In the genomic region with DNA sequence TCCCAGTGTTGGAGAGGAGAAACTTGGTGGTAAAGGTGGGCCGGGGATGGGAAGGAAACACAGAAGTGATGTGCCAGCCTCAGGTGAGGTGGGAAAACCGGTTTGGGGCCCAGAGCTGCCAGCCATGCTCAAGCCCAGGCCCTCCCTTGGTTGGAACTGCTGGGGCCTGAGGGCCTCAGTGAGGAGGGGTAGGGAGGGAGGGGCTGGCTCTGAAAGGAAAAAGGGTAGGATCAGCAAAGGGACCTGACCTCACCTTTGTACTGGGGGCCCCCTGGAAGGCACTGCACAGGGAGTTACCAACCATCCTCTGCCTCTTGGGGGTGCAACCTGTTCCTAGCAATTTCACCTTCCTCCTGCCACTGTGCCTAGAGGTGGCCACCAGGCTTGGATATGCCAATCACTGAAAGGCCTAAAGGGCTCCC, we compare ENCODE assay signal across 14 cellular contexts. TPM values are rescaled to one million over a fixed set of nuclear protein-coding genes. Genes with fewer than 3 reads are reported as not detected.
DNase-seq lines count a peak whose midpoint lies in the region; ATAC-seq, FAIRE-seq and TF ChIP-seq lines count a peak whose summit lies in the region.
"Had no signal": no experiment of that assay in that cellular context is flagged by ENCODE, and none has a peak within 500 bp of the region (broad histone marks: within the 10 kb centered on the region; RNA-seq: fewer than 3 reads in every experiment).

No MANE protein-coding gene starts in this region.

- no peaks in the 10 kb centered on the region for H3K27me3 ChIP-seq in CD8-positive, alpha-beta memory T cell (ENCODE audit: insufficient read depth, low read length, poor library complexity, severe bottlenecking)
- no peaks in the 10 kb centered on the region for H3K27me3 ChIP-seq in naive thymus-derived CD4-positive, alpha-beta T cell (ENCODE audit: control insufficient read depth in 2 of 2, insufficient read depth in 2 of 2, low read length in 2 of 2)

- TF ChIP-seq CTCF in A549 (IDR thresholded peaks at IDR 0.05): no peak

- CTCF ChIA-PET in A549 (lab: Yijun Ruan, JAX): interaction anchor here (0.6 to 56.5 kb wide), 5 partner anchors 35 to 220 kb away, joined by 3 to 1634 read pairs (median 28); partner anchors contain the start of genes ADISSP and HSPA12B
- CTCF ChIA-PET in CD8-positive, alpha-beta memory T cell (lab: Charles Lee): interaction anchor here (16.8 kb wide), 1 partner anchor 35 kb away, joined by 262 read pairs; the partner anchor contains the start of gene AP5S1
- CTCF ChIA-PET in activated CD8-positive, alpha-beta T cell treated with anti-CD3 and anti-CD28 coated beads, Interleukin-2, amount 10 ng/mL, durations not matched to agents 7 days and 5 days (lab: Charles Lee): interaction anchor here (1.1 to 9.6 kb wide), 2 partner anchors 30 to 36 kb away, joined by 3 to 126 read pairs; partner anchors contain the start of gene AP5S1
- CTCF ChIA-PET in naive thymus-derived CD4-positive, alpha-beta T cell (lab: Charles Lee): interaction anchor here (1.3 kb wide), 1 partner anchor 15 kb away, joined by 5 read pairs; the partner anchor contains the start of gene ADISSP

- no peaks in the 10 kb centered on the region for H3K36me3 ChIP-seq in CD8-positive, alpha-beta memory T cell (ENCODE audit: insufficient read depth, low read length)
- H3K36me3 ChIP-seq in naive thymus-derived CD4-positive, alpha-beta T cell (ENCODE audit: control insufficient read depth in 2 of 3, insufficient read depth in 3 of 3, low read length in 3 of 3): peaks cover 0 to 7% (median 0%) of the 10 kb centered on the region in 3 experiments

- no peak for TF ChIP-seq POLR2A in A549 (IDR thresholded peaks at IDR 0.05; ENCODE audit: low read length)
- no peak for TF ChIP-seq POLR2A in GM18505 (IDR thresholded peaks at IDR 0.05; ENCODE audit: borderline replicate concordance, extremely low read depth, insufficient read depth, insufficient read length)

- POLR2A ChIA-PET in A549 (lab: Yijun Ruan, JAX): interaction anchor here (0.6 to 0.7 kb wide), 2 partner anchors 35 to 63 kb away, joined by 3 to 10 read pairs; no protein-coding TSS in a partner anchor
- POLR2A ChIA-PET in CD8-positive, alpha-beta memory T cell (lab: Charles Lee): interaction anchor here (1.4 kb wide), 1 partner anchor 33 kb away, joined by 3 read pairs; no protein-coding TSS in a partner anchor
- POLR2A ChIA-PET in activated CD8-positive, alpha-beta T cell treated with anti-CD3 and anti-CD28 coated beads, Interleukin-2, amount 10 ng/mL, durations not matched to agents 7 days and 5 days (lab: Charles Lee): interaction anchor here (1.3 kb wide), 1 partner anchor 33 kb away, joined by 3 read pairs; no protein-coding TSS in a partner anchor
- POLR2A ChIA-PET in naive thymus-derived CD4-positive, alpha-beta T cell (lab: Charles Lee): interaction anchor here (1.0 kb wide), 1 partner anchor 107 kb away, joined by 3 read pairs; no protein-coding TSS in a partner anchor

- H3K4me2 ChIP-seq in A549: peak overlapping the region; percentile 97; the same call in 1 of the 3 replicates

- TF ChIP-seq EP300 in A549 (IDR thresholded peaks at IDR 0.05): no peak

- intact Hi-C loops in naive thymus-derived CD4-positive, alpha-beta T cell (cut with micrococcal nuclease): no loop called here

- no peaks in the 10 kb centered on the region for H3K9me3 ChIP-seq in A549
- no peaks in the 10 kb centered on the region for H3K9me3 ChIP-seq in CD8-positive, alpha-beta memory T cell (ENCODE audit: low read length)
- H3K9me3 ChIP-seq in naive thymus-derived CD4-positive, alpha-beta T cell (ENCODE audit: control insufficient read depth in 2 of 3, low read length in 3 of 3): no peaks in the 10 kb centered on the region

- peaks cover 0 to 5% (median 3%) of the 10 kb centered on the region in 3 donors for H3K36me3 Mint-ChIP-seq in CD8-positive, alpha-beta memory T cell
- peaks cover 17% of the 10 kb centered on the region for H3K36me3 Mint-ChIP-seq in activated CD8-positive, alpha-beta T cell treated with anti-CD3 and anti-CD28 coated beads, Interleukin-2, amount 10 ng/mL, durations not matched to agents 7 days and 5 days (ENCODE audit: low read depth)
- peaks cover 0 to 5% (median 0%) of the 10 kb centered on the region in 5 donors for H3K36me3 Mint-ChIP-seq in naive thymus-derived CD4-positive, alpha-beta T cell

- peak overlapping the region in 6 of 8 donors; percentile 29 to 87 (median 73) for H3K27ac Mint-ChIP-seq in CD8-positive, alpha-beta memory T cell
- H3K27ac Mint-ChIP-seq in activated CD8-positive, alpha-beta T cell treated with anti-CD3 and anti-CD28 coated beads, Interleukin-2, amount 10 ng/mL, durations not matched to agents 7 days and 5 days: peak overlapping the region; percentile 13
- peak overlapping the region in 6 of 9 donors; percentile 12 to 78 (median 52) for H3K27ac Mint-ChIP-seq in naive thymus-derived CD4-positive, alpha-beta T cell

- DNase-seq in A549 (ENCODE audit: low read depth in 1 of 2, low spot score in 1 of 2): no peak
- DNase-seq in CD8-positive, alpha-beta memory T cell: peak in 1 of 5 donors; percentile 47
- DNase-seq in activated CD8-positive, alpha-beta T cell treated with anti-CD3 and anti-CD28 coated beads, Interleukin-2, amount 10 ng/mL, durations not matched to agents 7 days and 5 days: no peak
- no peak for DNase-seq in naive thymus-derived CD4-positive, alpha-beta T cell
- no peak for DNase-seq in NCI-H187 (lab: John Stamatoyannopoulos, UW)
- DNase-seq: activated effector memory CD4-positive, alpha-beta T cell treated with Interleukin-2 at 50 U/mL for 16 hours; NCI-H226; stimulated activated CD8-positive, alpha-beta memory T cell treated with anti-CD3 and anti-CD28 coated beads, Interleukin-4, amount 100 ng/mL, for 48 hours had no signal

- TF ChIP-seq RAD21 in A549 (conservative IDR thresholded peaks at IDR 0.05 in 1 of 2, IDR thresholded peaks at IDR 0.05 in 1 of 2): no peak

- no peak overlapping the region for H3K4me3 ChIP-seq in A549
- no peak overlapping the region for H3K4me3 ChIP-seq in CD8-positive, alpha-beta memory T cell (ENCODE audit: low read length)
- H3K4me3 ChIP-seq in naive thymus-derived CD4-positive, alpha-beta T cell (ENCODE audit: low read length): no peak overlapping the region
- H3K4me3 ChIP-seq: GM12878 had no signal

- WGBS in A549 (ENCODE audit: missing lambda C conversion rate): 80% methylated on average over 2 of the region's 2 CpGs

- H3K4me1 ChIP-seq in A549: peaks cover 37% of the 10 kb centered on the region
- H3K4me1 ChIP-seq in CD8-positive, alpha-beta memory T cell (ENCODE audit: insufficient read depth, low read length): peaks cover 27% of the 10 kb centered on the region
- peaks cover 13 to 17% of the 10 kb centered on the region in 2 donors for H3K4me1 ChIP-seq in naive thymus-derived CD4-positive, alpha-beta T cell (ENCODE audit: control insufficient read depth in 2 of 2, insufficient read depth in 2 of 2, low read length in 2 of 2)

- no peaks in the 10 kb centered on the region for H3K27me3 Mint-ChIP-seq in CD8-positive, alpha-beta memory T cell
- peaks cover 15% of the 10 kb centered on the region for H3K27me3 Mint-ChIP-seq in activated CD8-positive, alpha-beta T cell treated with anti-CD3 and anti-CD28 coated beads, Interleukin-2, amount 10 ng/mL, durations not matched to agents 7 days and 5 days (ENCODE audit: low read depth)
- H3K27me3 Mint-ChIP-seq in naive thymus-derived CD4-positive, alpha-beta T cell: peaks cover 0 to 22% (median 0%) of the 10 kb centered on the region in 5 donors

- H3K4me3 Mint-ChIP-seq in CD8-positive, alpha-beta memory T cell: peak overlapping the region in 4 of 7 donors; percentile 8 to 59 (median 21)
- no peak overlapping the region for H3K4me3 Mint-ChIP-seq in activated CD8-positive, alpha-beta T cell treated with anti-CD3 and anti-CD28 coated beads, Interleukin-2, amount 10 ng/mL, durations not matched to agents 7 days and 5 days
- H3K4me3 Mint-ChIP-seq in naive thymus-derived CD4-positive, alpha-beta T cell: peak overlapping the region in 1 of 10 donors; percentile 36

- no peaks in the 10 kb centered on the region for H3K9me3 Mint-ChIP-seq in CD8-positive, alpha-beta memory T cell
- no peaks in the 10 kb centered on the region for H3K9me3 Mint-ChIP-seq in activated CD8-positive, alpha-beta T cell treated with anti-CD3 and anti-CD28 coated beads, Interleukin-2, amount 10 ng/mL, durations not matched to agents 7 days and 5 days (ENCODE audit: insufficient read depth)
- peaks cover 0 to 1% (median 0%) of the 10 kb centered on the region in 11 donors for H3K9me3 Mint-ChIP-seq in naive thymus-derived CD4-positive, alpha-beta T cell
- H3K9me3 Mint-ChIP-seq: WTC11 had no signal

- ATAC-seq in A549: no peak
- no peak for ATAC-seq in activated CD8-positive, alpha-beta T cell treated with anti-CD3 and anti-CD28 coated beads, Interleukin-2, amount 10 ng/mL, durations not matched to agents 7 days and 5 days
- ATAC-seq in naive thymus-derived CD4-positive, alpha-beta T cell: no peak
- no peak for ATAC-seq in GM21390 (IDR thresholded peaks at IDR 0.05; ENCODE audit: unreplicated experiment)
- no peak for ATAC-seq in GM18505 (IDR thresholded peaks at IDR 0.05; ENCODE audit: unreplicated experiment)
- no peak for ATAC-seq in GM18511 (IDR thresholded peaks at IDR 0.05; ENCODE audit: unreplicated experiment)
- ATAC-seq: GM12878, WTC11 had no signal

- H3K4me1 Mint-ChIP-seq in CD8-positive, alpha-beta memory T cell: peaks cover 37 to 56% (median 38%) of the 10 kb centered on the region in 3 donors
- peaks cover 49% of the 10 kb centered on the region for H3K4me1 Mint-ChIP-seq in activated CD8-positive, alpha-beta T cell treated with anti-CD3 and anti-CD28 coated beads, Interleukin-2, amount 10 ng/mL, durations not matched to agents 7 days and 5 days (ENCODE audit: low read depth)
- H3K4me1 Mint-ChIP-seq in naive thymus-derived CD4-positive, alpha-beta T cell: peaks cover 29 to 51% (median 45%) of the 10 kb centered on the region in 7 donors

- no peak for FAIRE-seq in A549 (lab: Jason Lieb, UNC)
- FAIRE-seq: GM12878, islet of Langerhans had no signal

- no peak overlapping the region for H3K27ac ChIP-seq in A549
- no peak overlapping the region for H3K27ac ChIP-seq in CD8-positive, alpha-beta memory T cell (ENCODE audit: low read depth, low read length)
- no peak overlapping the region for H3K27ac ChIP-seq in naive thymus-derived CD4-positive, alpha-beta T cell (ENCODE audit: low read depth, low read length)

RNA-seq across cellular contexts. Expression of gene SPEF1, which starts 1.8 kb away (rescaled TPM):
- 0.41 and 0.46 TPM in 2 replicates for polyA plus RNA-seq in A549 (2011; rRNA removed)
- polyA plus RNA-seq in A549 (2012; cell fraction: cytosol; rRNA removed): 1.1 and 1.2 TPM in 2 replicates
- polyA plus RNA-seq in A549 (2012; cell fraction: nucleus; rRNA removed): 4.2 and 4.5 TPM in 2 replicates
- polyA plus RNA-seq in A549 (2017; fragmentation: RNase III; extraction: RNeasy Plus Mini Kit Qiagen cat#74134 plus additional on column Dnase treatment): 0.89 to 1.4 TPM (median 1.3 TPM) in 3 replicates
- polyA minus RNA-seq in A549 (2011; rRNA and poly(A)+ RNA removed): 0.15 and 0.21 TPM in 2 replicates
- under 1 TPM; 0.13 to 0.24 TPM for total RNA-seq in CD8-positive, alpha-beta memory T cell
- polyA plus RNA-seq in CD8-positive, alpha-beta memory T cell: not detected
- under 1 TPM; 0.16 TPM for total RNA-seq in activated CD8-positive, alpha-beta T cell treated with anti-CD3 and anti-CD28 coated beads, Interleukin-2, amount 10 ng/mL, durations not matched to agents 7 days and 5 days
- under 1 TPM in 3 of 5 experiments, not detected in 2; 0.24 to 0.32 (median 0.29) TPM for total RNA-seq in naive thymus-derived CD4-positive, alpha-beta T cell
- polyA plus RNA-seq in naive thymus-derived CD4-positive, alpha-beta T cell: not detected
- total RNA-seq: GM12878 had no signal

RNA-seq across cellular contexts. Expression of gene CENPB, which starts 3.5 kb away (rescaled TPM):
- polyA plus RNA-seq in A549 (2011; rRNA removed) (35.9 and 42.6 TPM in 2 replicates), A549 (2017; fragmentation: RNase III; extraction: RNeasy Plus Mini Kit Qiagen cat#74134 plus additional on column Dnase treatment) (93.1 to 107 TPM (median 106 TPM) in 3 replicates)
- 57.6 and 77.1 TPM in 2 replicates for polyA plus RNA-seq in A549 (2012; cell fraction: cytosol; rRNA removed)
- polyA plus RNA-seq in A549 (2012; cell fraction: nucleus; rRNA removed): 55.5 and 78.2 TPM in 2 replicates
- 49.1 and 52.8 TPM in 2 replicates for polyA minus RNA-seq in A549 (2011; rRNA and poly(A)+ RNA removed)
- total RNA-seq in CD8-positive, alpha-beta memory T cell: 10 to 100 TPM; 66.4 to 69.9 TPM
- 1.7 TPM for polyA plus RNA-seq in CD8-positive, alpha-beta memory T cell
- 10 to 100 TPM; 87.1 to 92.0 TPM for total RNA-seq in activated CD8-positive, alpha-beta T cell treated with anti-CD3 and anti-CD28 coated beads, Interleukin-2, amount 10 ng/mL, durations not matched to agents 7 days and 5 days
- 10 to 100 TPM; 35.3 to 73.6 (median 50.0) TPM for total RNA-seq in naive thymus-derived CD4-positive, alpha-beta T cell
- 1 to 10 TPM; 1.3 to 1.8 TPM for polyA plus RNA-seq in naive thymus-derived CD4-positive, alpha-beta T cell

RNA-seq across cellular contexts. Expression of gene CDC25B, which starts 13.0 kb away (rescaled TPM):
- polyA plus RNA-seq in A549 (2011; rRNA removed) (133 and 136 TPM in 2 replicates), A549 (2017; fragmentation: RNase III; extraction: RNeasy Plus Mini Kit Qiagen cat#74134 plus additional on column Dnase treatment) (129 to 150 TPM (median 140 TPM) in 3 replicates)
- 173 and 193 TPM in 2 replicates for polyA plus RNA-seq in A549 (2012; cell fraction: cytosol; rRNA removed)
- 307 and 346 TPM in 2 replicates for polyA plus RNA-seq in A549 (2012; cell fraction: nucleus; rRNA removed)
- 101 and 126 TPM in 2 replicates for polyA minus RNA-seq in A549 (2011; rRNA and poly(A)+ RNA removed)
- 10 to 100 TPM; 78.0 to 81.6 TPM for total RNA-seq in CD8-positive, alpha-beta memory T cell
- 61.6 TPM for polyA plus RNA-seq in CD8-positive, alpha-beta memory T cell
- 100 to 1,000 TPM; 294 to 298 TPM for total RNA-seq in activated CD8-positive, alpha-beta T cell treated with anti-CD3 and anti-CD28 coated beads, Interleukin-2, amount 10 ng/mL, durations not matched to agents 7 days and 5 days
- total RNA-seq in naive thymus-derived CD4-positive, alpha-beta T cell: 100 to 1,000 TPM; 166 to 392 (median 281) TPM
- polyA plus RNA-seq in naive thymus-derived CD4-positive, alpha-beta T cell: 10 to 100 TPM; 37.0 to 45.7 TPM

RNA-seq across cellular contexts. Expression of gene ADISSP, which starts 15.5 kb away (rescaled TPM):
- 43.9 and 44.0 TPM in 2 replicates for polyA plus RNA-seq in A549 (2011; rRNA removed)
- polyA plus RNA-seq in A549 (2012; cell fraction: cytosol; rRNA removed): 162 and 207 TPM in 2 replicates
- 139 and 182 TPM in 2 replicates for polyA plus RNA-seq in A549 (2012; cell fraction: nucleus; rRNA removed)
- polyA plus RNA-seq in A549 (2017; fragmentation: RNase III; extraction: RNeasy Plus Mini Kit Qiagen cat#74134 plus additional on column Dnase treatment): 93.2 to 104 TPM (median 95.2 TPM) in 3 replicates
- 49.7 and 55.6 TPM in 2 replicates for polyA minus RNA-seq in A549 (2011; rRNA and poly(A)+ RNA removed)
- total RNA-seq in CD8-positive, alpha-beta memory T cell: 10 to 100 TPM; 72.7 to 74.9 TPM
- polyA plus RNA-seq in CD8-positive, alpha-beta memory T cell: 27.0 TPM
- 10 to 100 TPM; 37.4 to 38.5 TPM for total RNA-seq in activated CD8-positive, alpha-beta T cell treated with anti-CD3 and anti-CD28 coated beads, Interleukin-2, amount 10 ng/mL, durations not matched to agents 7 days and 5 days
- 10 to 100 TPM; 14.0 to 27.4 (median 18.4) TPM for total RNA-seq in naive thymus-derived CD4-positive, alpha-beta T cell
- 10 to 100 TPM; 20.7 to 21.7 TPM for polyA plus RNA-seq in naive thymus-derived CD4-positive, alpha-beta T cell

RNA-seq across cellular contexts. Expression of gene AP5S1, which starts 37.3 kb away (rescaled TPM):
- polyA plus RNA-seq in A549 (2011; rRNA removed) (10.2 and 11.8 TPM in 2 replicates), A549 (2017; fragmentation: RNase III; extraction: RNeasy Plus Mini Kit Qiagen cat#74134 plus additional on column Dnase treatment) (17.7 to 20.6 TPM (median 19.9 TPM) in 3 replicates)
- polyA plus RNA-seq in A549 (2012; cell fraction: cytosol; rRNA removed): 15.6 and 19.0 TPM in 2 replicates
- polyA plus RNA-seq in A549 (2012; cell fraction: nucleus; rRNA removed): 15.2 and 20.0 TPM in 2 replicates
- 21.2 and 27.1 TPM in 2 replicates for polyA minus RNA-seq in A549 (2011; rRNA and poly(A)+ RNA removed)
- total RNA-seq in CD8-positive, alpha-beta memory T cell: 10 to 100 TPM; 14.0 to 15.7 TPM
- 18.4 TPM for polyA plus RNA-seq in CD8-positive, alpha-beta memory T cell
- 10 to 100 TPM; 13.8 to 16.5 TPM for total RNA-seq in activated CD8-positive, alpha-beta T cell treated with anti-CD3 and anti-CD28 coated beads, Interleukin-2, amount 10 ng/mL, durations not matched to agents 7 days and 5 days
- total RNA-seq in naive thymus-derived CD4-positive, alpha-beta T cell: 10 to 100 TPM in 4 of 5 experiments, 1 to 10 TPM in 1; 7.9 to 14.0 (median 10.8) TPM
- polyA plus RNA-seq in naive thymus-derived CD4-positive, alpha-beta T cell: 10 to 100 TPM; 19.8 to 25.9 TPM

Comparison
In these comparisons a context has a peak if more than half of its experiments do, and no peak if none do; other contexts are left out.
1. H3K27ac Mint-ChIP-seq: peak in every context shown above with its lines; median percentile 73 in CD8-positive, alpha-beta memory T cell; 52 in naive thymus-derived CD4-positive, alpha-beta T cell; 13 in activated CD8-positive, alpha-beta T cell treated with anti-CD3 and anti-CD28 coated beads, Interleukin-2, amount 10 ng/mL, durations not matched to agents 7 days and 5 days.